24 cellular contexts compared by ENCODE assay signal in the genomic region with DNA sequence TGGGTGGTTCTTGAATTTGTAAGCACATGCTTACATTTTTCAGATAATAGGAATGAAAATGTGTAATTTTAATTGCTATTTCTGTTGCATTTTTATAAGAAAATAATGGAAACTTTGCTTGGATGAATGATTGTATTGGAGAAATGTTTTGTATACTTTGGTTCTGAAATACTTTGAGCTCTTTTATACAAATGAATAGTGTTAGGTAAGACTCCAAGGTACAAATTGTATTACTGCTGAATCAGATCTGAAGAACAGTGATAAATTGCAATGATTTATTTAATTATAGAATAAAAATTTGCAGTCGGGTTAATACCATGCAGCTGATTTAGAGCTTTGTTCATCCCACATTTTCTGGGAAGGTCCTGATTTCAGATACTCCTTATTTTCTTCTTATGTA.
"Had no signal": no experiment of that assay in that cellular context is flagged by ENCODE, and none has a peak within 500 bp of the region (broad histone marks: within the 10 kb centered on the region; RNA-seq: fewer than 3 reads in every experiment).

No MANE protein-coding gene starts in this region.

- DNase-seq: effector CD8-positive, alpha-beta T cell; effector memory CD8-positive, alpha-beta T cell; endodermal cell; erythroblast; esophagus squamous epithelium; foreskin fibroblast; foreskin melanocyte; gastrocnemius medialis; glutamatergic neuron; head of caudate nucleus; heart right ventricle; hippocampal formation; kidney glomerular epithelial cell; left colon; left lung; left ventricle myocardium superior; lower lobe of right lung; mesenchymal stem cell; mucosa of descending colon had no signal

- H3K27ac ChIP-seq: coronary artery, epithelial cell of prostate, esophagus squamous epithelium, gastrocnemius medialis, heart right ventricle, left lung, lower lobe of right lung had no signal

- H3K9me3 ChIP-seq: esophagus squamous epithelium, gastrocnemius medialis, heart right ventricle, left lung, lower lobe of right lung, mucosa of descending colon had no signal

- H3K36me3 ChIP-seq: esophagus squamous epithelium, gastrocnemius medialis, heart right ventricle, left lung, lower lobe of right lung had no signal

- FAIRE-seq: colon, keratinocyte had no signal

- H3K4me3 ChIP-seq: coronary artery, esophagus squamous epithelium, gastrocnemius medialis, heart right ventricle, left lung, lower lobe of right lung, mucosa of descending colon had no signal

- ATAC-seq: effector memory CD8-positive, alpha-beta T cell; esophagus mucosa; gastrocnemius medialis; heart right ventricle; left colon; left lung; left ventricle myocardium superior; lower lobe of right lung; mucosa of descending colon had no signal
